ENCODE assay signal across 8 cellular contexts in the genomic region with DNA sequence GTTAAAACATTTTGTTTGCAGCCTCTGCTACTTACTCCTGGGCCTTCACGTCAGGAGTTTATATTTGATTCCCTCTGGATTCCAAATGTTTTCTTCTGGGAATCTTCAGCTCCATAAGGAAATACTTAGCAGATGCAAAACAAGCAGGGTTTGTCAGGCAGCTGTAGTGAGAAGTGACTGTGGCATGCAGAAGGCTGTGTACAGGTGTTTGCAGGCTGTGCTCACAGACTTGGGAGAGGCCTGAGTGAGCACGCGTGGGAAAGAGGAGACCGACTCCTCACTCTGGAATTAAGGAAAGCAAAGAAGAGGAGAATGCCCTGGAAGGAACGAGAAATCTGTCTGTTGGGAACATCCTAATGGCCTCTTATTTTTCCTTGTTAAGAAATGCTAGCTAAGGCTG.
A peak's percentile ranks its signal among the peaks of the same experiment; 100 is the strongest.
DNase-seq lines count a peak whose midpoint lies in the region; ATAC-seq and TF ChIP-seq lines count a peak whose summit lies in the region.

No MANE protein-coding gene starts in this region.

- H3K79me2 ChIP-seq in GM23248 (ENCODE audit: insufficient read depth) (peaks cover 50% of the 10 kb centered on the region), hepatocyte (peaks cover 4% of the 10 kb centered on the region)

- DNase-seq in GM23248 (no peak), hepatocyte (ENCODE audit: low spot score) (no peak), NCI-H1436 (lab: John Stamatoyannopoulos, UW) (no peak)
- no peak for DNase-seq in stimulated activated CD4-positive, alpha-beta T cell treated with anti-CD3 and anti-CD28 coated beads, Interleukin-12 subunit alpha, Interleukin-12 subunit beta, amount 100 ng/mL, for 4 hours
- DNase-seq in effector CD4-positive, alpha-beta T cell = no peak

- H3K27me3 Mint-ChIP-seq in activated T-helper 17 cell treated with anti-CD3 and anti-CD28 coated beads, Interleukin-2, amount 50 U/mL, for 72 hours = no peaks in the 10 kb centered on the region

- H2AFZ ChIP-seq in GM23248 (no peak overlapping the region), hepatocyte (no peak overlapping the region)

- H3K36me3 ChIP-seq in GM23248 (ENCODE audit: low read depth) (peaks cover 53% of the 10 kb centered on the region), hepatocyte (replicated peaks; ENCODE audit: insufficient read depth, low read depth) (no peaks in the 10 kb centered on the region), skeletal muscle tissue (ENCODE audit: control insufficient read depth in 3 of 3, insufficient read depth in 3 of 3, low read length in 3 of 3) (peaks cover 6 to 26% (median 19%) of the 10 kb centered on the region in 3 donors)

- H3K4me1 Mint-ChIP-seq in activated T-helper 17 cell treated with anti-CD3 and anti-CD28 coated beads, Interleukin-2, amount 50 U/mL, for 72 hours = peaks cover 45% of the 10 kb centered on the region

- no peaks in the 10 kb centered on the region for H4K20me1 ChIP-seq in GM23248 (ENCODE audit: insufficient read depth)
- H4K20me1 ChIP-seq in hepatocyte (ENCODE audit: insufficient read depth, poor library complexity, severe bottlenecking) = no peaks in the 10 kb centered on the region

- H3K27ac ChIP-seq in GM23248 (peak overlapping the region; percentile 62), hepatocyte (peak overlapping the region; percentile 84), skeletal muscle tissue (ENCODE audit: low read depth, low read length) (peak overlapping the region; percentile 41)

- H3K9me3 ChIP-seq in GM23248 (ENCODE audit: low read depth) (no peaks in the 10 kb centered on the region), hepatocyte (ENCODE audit: low read depth) (no peaks in the 10 kb centered on the region), skeletal muscle tissue (ENCODE audit: control insufficient read depth in 3 of 3, low read length in 3 of 3) (no peaks in the 10 kb centered on the region)

- H3K9me3 Mint-ChIP-seq in activated T-helper 17 cell treated with anti-CD3 and anti-CD28 coated beads, Interleukin-2, amount 50 U/mL, for 72 hours = no peaks in the 10 kb centered on the region

- no peaks in the 10 kb centered on the region for H3K27me3 ChIP-seq in GM23248 (replicated peaks; ENCODE audit: insufficient read depth)
- no peaks in the 10 kb centered on the region for H3K27me3 ChIP-seq in hepatocyte
- no peaks in the 10 kb centered on the region for H3K27me3 ChIP-seq in skeletal muscle tissue (ENCODE audit: control insufficient read depth in 3 of 3, insufficient read depth in 3 of 3, low read length in 3 of 3)

- no peak for ATAC-seq in activated T-helper 17 cell treated with anti-CD3 and anti-CD28 coated beads, Interleukin-2, amount 50 U/mL, for 72 hours (replicated peaks)
- no peak for ATAC-seq in GM19023 (IDR thresholded peaks at IDR 0.05; ENCODE audit: unreplicated experiment)

- TF ChIP-seq CTCF in hepatocyte (IDR thresholded peaks at IDR 0.05; ENCODE audit: poor library complexity) = no peak

- peak overlapping the region; percentile 81 for H3K27ac Mint-ChIP-seq in activated T-helper 17 cell treated with anti-CD3 and anti-CD28 coated beads, Interleukin-2, amount 50 U/mL, for 72 hours

- H3K36me3 Mint-ChIP-seq in activated T-helper 17 cell treated with anti-CD3 and anti-CD28 coated beads, Interleukin-2, amount 50 U/mL, for 72 hours (ENCODE audit: low read depth) = peaks cover 99% of the 10 kb centered on the region

- 86% methylated on average over 5 of the region's 5 CpGs for WGBS in GM23248 (ENCODE audit: low coverage in 1 of 2, low lambda C conversion rate in 2 of 2, missing lambda C conversion rate in 2 of 2), 2 experiments
- 60% methylated on average over 5 of the region's 5 CpGs for WGBS in hepatocyte (ENCODE audit: low lambda C conversion rate, missing lambda C conversion rate)

- in situ Hi-C loops in GM23248 (cut with MboI) = no loop called here

- peak overlapping the region; percentile 51 for H3K4me3 Mint-ChIP-seq in activated T-helper 17 cell treated with anti-CD3 and anti-CD28 coated beads, Interleukin-2, amount 50 U/mL, for 72 hours

- H3K4me1 ChIP-seq in GM23248 (ENCODE audit: insufficient read depth) (peaks cover 34% of the 10 kb centered on the region), hepatocyte (ENCODE audit: insufficient read depth) (peaks cover 21% of the 10 kb centered on the region), skeletal muscle tissue (ENCODE audit: control insufficient read depth in 3 of 3, insufficient read depth in 3 of 3, low read length in 3 of 3) (peaks cover 28 to 49% (median 45%) of the 10 kb centered on the region in 3 donors)

- peaks cover 43% of the 10 kb centered on the region for H3F3A ChIP-seq in GM23248 (ENCODE audit: insufficient read depth)

- peak overlapping the region; percentile 64 for H3K4me2 ChIP-seq in GM23248 (ENCODE audit: unreplicated experiment)
- H3K4me2 ChIP-seq in hepatocyte = peak overlapping the region; percentile 46

- H3K9me2 ChIP-seq in GM23248 (ENCODE audit: insufficient read depth) = no peaks in the 10 kb centered on the region
- no peaks in the 10 kb centered on the region for H3K9me2 ChIP-seq in hepatocyte (replicated peaks; ENCODE audit: insufficient read depth)

- H3K4me3 ChIP-seq in GM23248 (no peak overlapping the region), hepatocyte (no peak overlapping the region), skeletal muscle tissue (ENCODE audit: low read length in 3 of 3) (peak overlapping the region in 1 of 3 donors; percentile 5)

- peak overlapping the region; percentile 11; the same call in 1 of the 2 replicates for H3K9ac ChIP-seq in GM23248
- H3K9ac ChIP-seq in skeletal muscle tissue (ENCODE audit: low read depth in 1 of 3, low read length in 3 of 3) = no peak overlapping the region
